Comparison of ENCODE assay signal across 9 cellular contexts in the genomic region with DNA sequence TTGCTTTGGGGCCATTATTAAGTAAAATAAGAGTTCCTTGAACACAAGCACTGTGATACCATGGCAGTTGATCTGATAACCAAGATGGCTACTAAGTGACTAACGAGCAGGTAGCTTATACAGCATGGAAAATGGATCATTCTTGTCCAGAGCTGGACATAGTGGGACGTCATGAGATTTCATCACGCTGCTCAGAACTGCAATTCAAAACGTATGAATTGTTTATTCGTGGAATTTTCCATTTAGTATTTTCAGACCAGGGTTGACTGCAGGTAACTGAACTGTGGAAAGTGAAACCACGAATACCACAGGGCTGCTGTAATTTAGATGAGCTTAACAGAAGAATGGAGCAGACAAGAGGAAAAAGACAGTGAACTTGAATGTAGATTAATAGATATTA. TPM values are rescaled to one million over a fixed set of nuclear protein-coding genes. Genes with fewer than 3 reads are reported as not detected.
DNase-seq lines count a peak whose midpoint lies in the region; ATAC-seq and TF ChIP-seq lines count a peak whose summit lies in the region.
"Had no signal": no experiment of that assay in that cellular context is flagged by ENCODE, and none has a peak within 500 bp of the region (broad histone marks: within the 10 kb centered on the region; RNA-seq: fewer than 3 reads in every experiment).

No MANE protein-coding gene starts in this region.

- TF ChIP-seq POLR2A in gastrocnemius medialis (IDR thresholded peaks at IDR 0.05): no peak

- H3K27ac ChIP-seq in gastrocnemius medialis: no peak overlapping the region
- H3K27ac ChIP-seq: RWPE1 had no signal

- peaks cover 30% of the 10 kb centered on the region for H3K4me1 Mint-ChIP-seq in activated T-cell treated with anti-CD3 and anti-CD28 coated beads, Interleukin-2, amount 50 U/mL, for 24 hours (ENCODE audit: low read depth)
- H3K4me1 Mint-ChIP-seq in activated naive CD4-positive, alpha-beta T cell treated with anti-CD3 and anti-CD28 coated beads, Interleukin-2, amount 50 U/mL, for 24 hours: peaks cover 16% of the 10 kb centered on the region
- H3K4me1 Mint-ChIP-seq in stimulated activated memory B cell treated with anti-CD40 and anti-IgM and Interleukin-4, amounts not matched to agents 10 μg/mL and 1 μg/mL and 100 μg/mL, for 72 hours: peaks cover 12% of the 10 kb centered on the region

- H3K4me1 ChIP-seq in gastrocnemius medialis: no peaks in the 10 kb centered on the region

- in situ Hi-C loops in gastrocnemius medialis (cut with MboI; ENCODE audit: low sequenced_read_pairs in 4 of 4): no loop called here

- no peaks in the 10 kb centered on the region for H3K9me3 ChIP-seq in gastrocnemius medialis

- DNase-seq in activated T-cell treated with anti-CD3 and anti-CD28 coated beads, Interleukin-2, amount 50 U/mL, for 24 hours: no peak
- no peak for DNase-seq in activated T-cell treated with anti-CD3 and anti-CD28 coated beads, Interleukin-2, amount 50 U/mL, for 48 hours
- peak; percentile 13 for DNase-seq in KG1 (lab: John Stamatoyannopoulos, UW)
- no peak for DNase-seq in gastrocnemius medialis

- H3K27me3 ChIP-seq in gastrocnemius medialis: no peaks in the 10 kb centered on the region

- H3K4me3 Mint-ChIP-seq in activated T-cell treated with anti-CD3 and anti-CD28 coated beads, Interleukin-2, amount 50 U/mL, for 24 hours: peak overlapping the region; percentile 49
- peak overlapping the region; percentile 73 for H3K4me3 Mint-ChIP-seq in activated naive CD4-positive, alpha-beta T cell treated with anti-CD3 and anti-CD28 coated beads, Interleukin-2, amount 50 U/mL, for 24 hours
- H3K4me3 Mint-ChIP-seq in stimulated activated memory B cell treated with anti-CD40 and anti-IgM and Interleukin-4, amounts not matched to agents 10 μg/mL and 1 μg/mL and 100 μg/mL, for 72 hours: peak overlapping the region; percentile 38

- intact Hi-C loops in gastrocnemius medialis (cut with DNase I; ENCODE audit: low total_unique reads): no loop called here

- peaks cover 4% of the 10 kb centered on the region for H3K9me3 Mint-ChIP-seq in activated T-cell treated with anti-CD3 and anti-CD28 coated beads, Interleukin-2, amount 50 U/mL, for 24 hours
- H3K9me3 Mint-ChIP-seq in activated naive CD4-positive, alpha-beta T cell treated with anti-CD3 and anti-CD28 coated beads, Interleukin-2, amount 50 U/mL, for 24 hours: no peaks in the 10 kb centered on the region
- H3K9me3 Mint-ChIP-seq in stimulated activated memory B cell treated with anti-CD40 and anti-IgM and Interleukin-4, amounts not matched to agents 10 μg/mL and 1 μg/mL and 100 μg/mL, for 72 hours: peaks cover 3% of the 10 kb centered on the region

- no peaks in the 10 kb centered on the region for H3K27me3 Mint-ChIP-seq in activated T-cell treated with anti-CD3 and anti-CD28 coated beads, Interleukin-2, amount 50 U/mL, for 24 hours
- no peaks in the 10 kb centered on the region for H3K27me3 Mint-ChIP-seq in activated naive CD4-positive, alpha-beta T cell treated with anti-CD3 and anti-CD28 coated beads, Interleukin-2, amount 50 U/mL, for 24 hours
- H3K27me3 Mint-ChIP-seq in stimulated activated memory B cell treated with anti-CD40 and anti-IgM and Interleukin-4, amounts not matched to agents 10 μg/mL and 1 μg/mL and 100 μg/mL, for 72 hours: no peaks in the 10 kb centered on the region

- peaks cover 81% of the 10 kb centered on the region for H3K36me3 Mint-ChIP-seq in activated T-cell treated with anti-CD3 and anti-CD28 coated beads, Interleukin-2, amount 50 U/mL, for 24 hours (ENCODE audit: low read depth)
- peaks cover 7% of the 10 kb centered on the region for H3K36me3 Mint-ChIP-seq in activated naive CD4-positive, alpha-beta T cell treated with anti-CD3 and anti-CD28 coated beads, Interleukin-2, amount 50 U/mL, for 24 hours
- peaks cover 37% of the 10 kb centered on the region for H3K36me3 Mint-ChIP-seq in stimulated activated memory B cell treated with anti-CD40 and anti-IgM and Interleukin-4, amounts not matched to agents 10 μg/mL and 1 μg/mL and 100 μg/mL, for 72 hours

- peaks cover 0 to 11% of the 10 kb centered on the region in 2 donors for H3K36me3 ChIP-seq in gastrocnemius medialis

- H3K27ac Mint-ChIP-seq in activated T-cell treated with anti-CD3 and anti-CD28 coated beads, Interleukin-2, amount 50 U/mL, for 24 hours: peak overlapping the region; percentile 78
- H3K27ac Mint-ChIP-seq in activated naive CD4-positive, alpha-beta T cell treated with anti-CD3 and anti-CD28 coated beads, Interleukin-2, amount 50 U/mL, for 24 hours: peak overlapping the region; percentile 51
- peak overlapping the region; percentile 70 for H3K27ac Mint-ChIP-seq in stimulated activated memory B cell treated with anti-CD40 and anti-IgM and Interleukin-4, amounts not matched to agents 10 μg/mL and 1 μg/mL and 100 μg/mL, for 72 hours

- peak; percentile 72 for ATAC-seq in stimulated activated memory B cell treated with anti-CD40 and anti-IgM and Interleukin-4, amounts not matched to agents 10 μg/mL and 1 μg/mL and 100 μg/mL, for 72 hours
- ATAC-seq in HG03097 (IDR thresholded peaks at IDR 0.05; ENCODE audit: low FRiP score, unreplicated experiment): no peak
- no peak for ATAC-seq in GM18520 (IDR thresholded peaks at IDR 0.05; ENCODE audit: unreplicated experiment)
- ATAC-seq in gastrocnemius medialis: no peak

- H3K4me3 ChIP-seq in gastrocnemius medialis: no peak overlapping the region

- TF ChIP-seq CTCF in gastrocnemius medialis (IDR thresholded peaks at IDR 0.05 in 4 of 5, conservative IDR thresholded peaks at IDR 0.05 in 1 of 5): no peak

RNA-seq across cellular contexts. Expression of a gene that starts 38.9 kb away (rescaled TPM):
- total RNA-seq in gastrocnemius medialis: 1 to 10 TPM; 4.6 to 7.8 (median 5.6) TPM

RNA-seq across cellular contexts. Expression of a gene that starts 39.2 kb away (rescaled TPM):
- total RNA-seq in gastrocnemius medialis: 100 to 1,000 TPM in 3 of 4 donors, 10 to 100 TPM in 1; 99.5 to 150 (median 127) TPM
